In the genomic region with DNA sequence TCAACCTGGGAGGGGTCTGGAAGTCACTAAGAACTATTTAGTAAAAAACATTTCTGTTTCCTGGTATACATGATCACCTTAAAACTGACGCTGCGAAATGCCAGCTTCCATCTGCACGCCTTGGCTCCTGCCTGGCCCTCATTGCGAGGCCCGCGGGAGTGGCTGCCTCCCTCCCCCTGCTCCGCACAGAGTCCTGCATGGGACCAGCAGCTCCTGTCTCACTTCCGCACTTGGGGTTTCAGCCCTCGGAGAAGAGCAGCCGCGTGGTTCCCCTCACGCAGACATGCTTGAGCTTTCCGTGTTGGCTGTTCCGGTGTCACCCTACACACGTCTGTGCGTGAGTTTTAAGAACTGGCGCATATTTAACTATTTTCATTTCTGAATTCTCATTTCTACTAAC, we compare ENCODE assay signal across 31 cellular contexts. TPM values are rescaled to one million over a fixed set of nuclear protein-coding genes. Genes with fewer than 3 reads are reported as not detected.
"Had no signal": no experiment of that assay in that cellular context is flagged by ENCODE, and none has a peak within 500 bp of the region (broad histone marks: within the 10 kb centered on the region; RNA-seq: fewer than 3 reads in every experiment).

No MANE protein-coding gene starts in this region.

- ATAC-seq: heart left ventricle; lower lobe of right lung; naive thymus-derived CD8-positive, alpha-beta T cell had no signal

- H3K4me3 Mint-ChIP-seq: immature natural killer cell; naive thymus-derived CD8-positive, alpha-beta T cell; nephron; neural crest cell had no signal

- H3K4me1 ChIP-seq: heart left ventricle, left ventricle myocardium inferior, lower lobe of right lung, parathyroid adenoma, suprapubic skin, tibial artery, uterus had no signal

- H3K9me3 Mint-ChIP-seq: immature natural killer cell; naive thymus-derived CD8-positive, alpha-beta T cell; nephron; neural crest cell had no signal

- H3K27me3 Mint-ChIP-seq: naive thymus-derived CD8-positive, alpha-beta T cell had no signal

- DNase-seq: glutamatergic neuron; heart left ventricle; hypothalamus; immature natural killer cell; left ventricle myocardium inferior; lower lobe of right lung; mammary epithelial cell; mesenchymal stem cell; naive thymus-derived CD8-positive, alpha-beta T cell; occipital lobe; stimulated activated CD4-positive, alpha-beta T cell treated with anti-CD3 and anti-CD28 coated beads, Interleukin-12 subunit alpha, Interleukin-12 subunit beta, amount 100 ng/mL, for 4 hours; stimulated activated CD4-positive, alpha-beta T cell treated with anti-CD3 and anti-CD28 coated beads, Interleukin-15, amount 100 ng/mL, for 24 hours; stimulated activated CD4-positive, alpha-beta T cell treated with anti-CD3 and anti-CD28 coated beads, Interleukin-2, amount 100 ng/mL, for 24 hours; stimulated activated CD4-positive, alpha-beta T cell treated with anti-CD3 and anti-CD28 coated beads, Interleukin-4, amount 100 ng/mL, for 1 hour; stimulated activated naive CD4-positive, alpha-beta T cell treated with Interleukin-2 at 50 U/mL for 16 hours; tibial artery; trophoblast cell; uterus had no signal

- H3K4me1 Mint-ChIP-seq: immature natural killer cell; naive thymus-derived CD8-positive, alpha-beta T cell; nephron had no signal

- H3K4me3 ChIP-seq: heart left ventricle, left ventricle myocardium inferior, lower lobe of right lung, right atrium auricular region, suprapubic skin, thoracic aorta, tibial artery, uterus had no signal

- H3K36me3 ChIP-seq: uterus had no signal

- H3K27ac ChIP-seq: heart left ventricle, left ventricle myocardium inferior, lower lobe of right lung, neutrophil, parathyroid adenoma, right atrium auricular region, suprapubic skin, thoracic aorta, tibial artery, uterus had no signal

- H3K27ac Mint-ChIP-seq: immature natural killer cell; naive thymus-derived CD8-positive, alpha-beta T cell; nephron; progenitor cell of endocrine pancreas had no signal

- H3K9me3 ChIP-seq: heart left ventricle, left ventricle myocardium inferior, lower lobe of right lung, neutrophil, right atrium auricular region, suprapubic skin, thoracic aorta, tibial artery, uterus had no signal

- H3K27me3 ChIP-seq: heart left ventricle, neutrophil, right atrium auricular region, suprapubic skin, tibial artery, uterus had no signal

RNA-seq across cellular contexts. Expression of gene FOXF1, which starts 26.3 kb away (rescaled TPM):
- total RNA-seq: kidney epithelial cell; mammary epithelial cell; naive thymus-derived CD8-positive, alpha-beta T cell; neural crest cell; osteocyte; progenitor cell of endocrine pancreas; renal cortical epithelial cell; skeletal muscle tissue had no signal

RNA-seq across cellular contexts. Expression of gene FOXC2, which starts 30.0 kb away (rescaled TPM):
- total RNA-seq: naive thymus-derived CD8-positive, alpha-beta T cell; neural crest cell; progenitor cell of endocrine pancreas had no signal

RNA-seq across cellular contexts. Expression of gene FOXL1, which starts 41.7 kb away (rescaled TPM):
- total RNA-seq: naive thymus-derived CD8-positive, alpha-beta T cell; progenitor cell of endocrine pancreas; subcutaneous adipose tissue had no signal
